Comparison of ENCODE assay signal across 18 cellular contexts in the genomic region with DNA sequence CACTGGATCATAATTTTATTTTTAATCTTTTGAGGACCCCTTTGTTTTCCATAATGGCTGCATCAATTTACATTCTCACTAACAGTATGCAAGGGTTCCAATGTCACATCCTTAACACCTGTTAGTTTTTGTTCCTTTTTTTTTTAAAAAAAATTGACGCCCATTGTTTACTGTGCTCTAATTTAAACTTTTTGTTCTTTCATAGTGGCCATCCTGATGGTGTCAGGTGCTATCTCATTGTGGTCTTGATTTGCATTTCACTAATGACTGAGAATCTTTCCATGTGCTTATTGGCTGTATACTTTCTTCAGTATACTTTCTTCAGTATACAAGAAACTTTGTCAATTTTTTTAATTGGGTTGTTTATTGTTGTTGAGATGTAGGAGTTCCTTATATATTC.
DNase-seq lines count a peak whose midpoint lies in the region; ATAC-seq and TF ChIP-seq lines count a peak whose summit lies in the region.
"Had no signal": no experiment of that assay in that cellular context is flagged by ENCODE, and none has a peak within 500 bp of the region (broad histone marks: within the 10 kb centered on the region; RNA-seq: fewer than 3 reads in every experiment).

No MANE protein-coding gene starts in this region.

- H3K36me3 Mint-ChIP-seq in activated B cell treated with CpG ODN at 0.5 μM for 24 hours (ENCODE audit: low read depth), result peaks cover 35% of the 10 kb centered on the region
- H3K36me3 Mint-ChIP-seq in osteocyte (ENCODE audit: unreplicated experiment), result peaks cover 5% of the 10 kb centered on the region
- H3K36me3 Mint-ChIP-seq in endodermal cell (ENCODE audit: low read depth), result peaks cover 6% of the 10 kb centered on the region

- peaks cover 68% of the 10 kb centered on the region for H3K4me1 Mint-ChIP-seq in activated B cell treated with CpG ODN at 0.5 μM for 24 hours
- H3K4me1 Mint-ChIP-seq in osteocyte (ENCODE audit: unreplicated experiment), result no peaks in the 10 kb centered on the region
- peaks cover 9% of the 10 kb centered on the region for H3K4me1 Mint-ChIP-seq in endodermal cell
- H3K4me1 Mint-ChIP-seq: stimulated activated naive CD8-positive, alpha-beta T cell treated with anti-CD3 and anti-CD28 coated beads, Interleukin-15, amount 100 ng/mL, for 72 hours had no signal

- intact Hi-C loops in activated B cell treated with CpG ODN at 0.5 μM for 24 hours (cut with micrococcal nuclease), result loop anchor here (5.0 to 10.0 kb wide), 3 partner anchors 36 to 692 kb away; no protein-coding TSS in a partner anchor
- intact Hi-C loops in uterus (cut with DNase I; ENCODE audit: low total_unique reads), result no loop called here

- H3K4me3 ChIP-seq in uterus (no peak overlapping the region), endodermal cell (ENCODE audit: low read length) (no peak overlapping the region)
- H3K4me3 ChIP-seq: ascending aorta, coronary artery, skin epidermis, vagina had no signal

- H3K27ac Mint-ChIP-seq in activated B cell treated with CpG ODN at 0.5 μM for 24 hours, result peak overlapping the region; percentile 79
- H3K27ac Mint-ChIP-seq in osteocyte (ENCODE audit: unreplicated experiment), result no peak overlapping the region
- H3K27ac Mint-ChIP-seq in endodermal cell, result no peak overlapping the region
- H3K27ac Mint-ChIP-seq: stimulated activated naive CD8-positive, alpha-beta T cell treated with anti-CD3 and anti-CD28 coated beads, Interleukin-15, amount 100 ng/mL, for 72 hours had no signal

- POLR2A ChIA-PET in activated B cell treated with CpG ODN at 0.5 μM for 24 hours (lab: Charles Lee), result no interaction called here

- CTCF ChIA-PET in activated B cell treated with CpG ODN at 0.5 μM for 24 hours (lab: Charles Lee), result no interaction called here

- H3K36me3 ChIP-seq in uterus (no peaks in the 10 kb centered on the region), endodermal cell (ENCODE audit: control insufficient read depth, insufficient read depth, low read length) (no peaks in the 10 kb centered on the region)

- H3K27me3 ChIP-seq in uterus (no peaks in the 10 kb centered on the region), endodermal cell (ENCODE audit: control insufficient read depth, insufficient read depth, low read length, poor library complexity, severe bottlenecking) (no peaks in the 10 kb centered on the region)
- H3K27me3 ChIP-seq: ascending aorta, vagina had no signal

- DNase-seq in activated B cell treated with CpG ODN at 0.5 μM for 24 hours (no peak), osteocyte (ENCODE audit: extremely low spot score, unreplicated experiment) (no peak), NCI-H345 (lab: John Stamatoyannopoulos, UW) (no peak), uterus (no peak), endodermal cell (no peak)
- DNase-seq: activated gamma-delta T cell treated with Interleukin-2 at 50 U/mL for 16 hours; Calu3; H9; stimulated activated naive CD8-positive, alpha-beta T cell treated with anti-CD3 and anti-CD28 coated beads, Interleukin-15, amount 100 ng/mL, for 72 hours; SW 1271 had no signal

- 93% methylated on average over 1 of the region's 1 CpG; no CpG with 5 or more reads in 1 of the 2 experiments for WGBS in endodermal cell (ENCODE audit: insufficient coverage in 1 of 2, insufficient read length in 1 of 2), 2 experiments

- peak overlapping the region; percentile 0 for H3K4me3 Mint-ChIP-seq in activated B cell treated with CpG ODN at 0.5 μM for 24 hours
- H3K4me3 Mint-ChIP-seq in osteocyte (ENCODE audit: unreplicated experiment), result no peak overlapping the region
- no peak overlapping the region for H3K4me3 Mint-ChIP-seq in endodermal cell
- H3K4me3 Mint-ChIP-seq: H9; stimulated activated naive CD8-positive, alpha-beta T cell treated with anti-CD3 and anti-CD28 coated beads, Interleukin-15, amount 100 ng/mL, for 72 hours had no signal

- no peak overlapping the region for H3K27ac ChIP-seq in uterus
- H3K27ac ChIP-seq in endodermal cell (ENCODE audit: low read depth, low read length), result no peak overlapping the region
- H3K27ac ChIP-seq: ascending aorta, coronary artery, skin epidermis, vagina, VCaP had no signal

- peak; percentile 66 for ATAC-seq in GM18517 (IDR thresholded peaks at IDR 0.05; ENCODE audit: unreplicated experiment)
- peak; percentile 51 for ATAC-seq in GM21390 (IDR thresholded peaks at IDR 0.05; ENCODE audit: unreplicated experiment)
- peak; percentile 38 for ATAC-seq in HG02938 (IDR thresholded peaks at IDR 0.05; ENCODE audit: unreplicated experiment)
- ATAC-seq in activated B cell treated with CpG ODN at 0.5 μM for 24 hours (ENCODE audit: low read depth), result peak; percentile 43
- ATAC-seq: stimulated activated naive CD8-positive, alpha-beta T cell treated with anti-CD3 and anti-CD28 coated beads, Interleukin-15, amount 100 ng/mL, for 72 hours had no signal

- TF ChIP-seq CTCF in activated B cell treated with CpG ODN at 0.5 μM for 24 hours (IDR thresholded peaks at IDR 0.05), result no peak
- TF ChIP-seq CTCF in osteocyte (IDR thresholded peaks at IDR 0.05), result no peak
- TF ChIP-seq CTCF in uterus (IDR thresholded peaks at IDR 0.05), result no peak
- TF ChIP-seq CTCF in endodermal cell (conservative IDR thresholded peaks at IDR 0.05), result no peak

- H3K9me3 Mint-ChIP-seq in activated B cell treated with CpG ODN at 0.5 μM for 24 hours (peaks cover 4% of the 10 kb centered on the region), osteocyte (ENCODE audit: unreplicated experiment) (peaks cover 6% of the 10 kb centered on the region), endodermal cell (no peaks in the 10 kb centered on the region)
- H3K9me3 Mint-ChIP-seq: H9; stimulated activated naive CD8-positive, alpha-beta T cell treated with anti-CD3 and anti-CD28 coated beads, Interleukin-15, amount 100 ng/mL, for 72 hours had no signal

- no peak overlapping the region for H3K9ac ChIP-seq in endodermal cell (ENCODE audit: extremely low read depth, low read length, poor library complexity, severe bottlenecking)

- no peaks in the 10 kb centered on the region for H3K27me3 Mint-ChIP-seq in activated B cell treated with CpG ODN at 0.5 μM for 24 hours
- no peaks in the 10 kb centered on the region for H3K27me3 Mint-ChIP-seq in osteocyte (ENCODE audit: unreplicated experiment)
- H3K27me3 Mint-ChIP-seq in endodermal cell (ENCODE audit: insufficient read depth), result no peaks in the 10 kb centered on the region
- H3K27me3 Mint-ChIP-seq: stimulated activated naive CD8-positive, alpha-beta T cell treated with anti-CD3 and anti-CD28 coated beads, Interleukin-15, amount 100 ng/mL, for 72 hours had no signal

- H3K4me1 ChIP-seq in uterus, result no peaks in the 10 kb centered on the region
- H3K4me1 ChIP-seq in endodermal cell (ENCODE audit: control insufficient read depth, insufficient read depth, low read length), result no peaks in the 10 kb centered on the region
- H3K4me1 ChIP-seq: ascending aorta, vagina had no signal

- TF ChIP-seq POLR2A in uterus (IDR thresholded peaks at IDR 0.05), result no peak

- no peaks in the 10 kb centered on the region for H3K9me3 ChIP-seq in uterus
- H3K9me3 ChIP-seq in endodermal cell (ENCODE audit: control insufficient read depth, low read length), result no peaks in the 10 kb centered on the region
- H3K9me3 ChIP-seq: ascending aorta, vagina had no signal
